ENCODE assay signal across 1 cellular context in the genomic region with DNA sequence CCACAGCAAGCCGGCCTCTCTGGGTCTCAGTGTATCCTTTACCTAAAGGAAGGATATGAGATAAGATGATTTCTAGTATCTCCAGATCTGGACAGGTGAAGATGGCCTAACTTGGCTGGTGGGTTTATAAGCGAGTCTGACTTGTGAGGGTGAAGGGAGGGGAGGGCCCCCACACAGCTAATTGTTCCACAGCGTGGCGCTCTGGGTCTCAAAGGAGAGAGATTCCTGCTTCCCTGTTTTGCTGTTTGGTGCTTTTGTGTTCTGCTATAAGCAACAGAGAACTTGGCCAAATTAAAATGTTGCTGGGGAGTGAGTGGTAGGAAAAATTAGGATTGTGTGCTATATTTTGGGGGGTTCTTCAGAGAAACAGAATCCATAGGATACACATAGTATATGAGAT.
TF ChIP-seq lines count a peak whose summit lies in the region.

No MANE protein-coding gene starts in this region.

TF ChIP-seq in SK-N-SH, 30 proteins besides CTCF, POLR2A, EP300 and RAD21:
- TF ChIP-seq FOSL2 (IDR thresholded peaks at IDR 0.05; ENCODE audit: borderline replicate concordance, low read depth) (no peak), FOXJ3 (CRISPR knock-in tag; IDR thresholded peaks at IDR 0.05) (no peak), JUND (IDR thresholded peaks at IDR 0.05) (no peak), FOXM1 (IDR thresholded peaks at IDR 0.05; ENCODE audit: low read depth) (no peak), GATA2 (CRISPR knock-in tag; IDR thresholded peaks at IDR 0.05) (no peak), EZH2phosphoT487 (IDR thresholded peaks at IDR 0.05; ENCODE audit: borderline replicate concordance, low read depth) (no peak), POLR2AphosphoS5 (IDR thresholded peaks at IDR 0.05; ENCODE audit: low read depth, low read length) (no peak), YY1 (IDR thresholded peaks at IDR 0.05; ENCODE audit: low read depth) (no peak), SIN3A (IDR thresholded peaks at IDR 0.05; ENCODE audit: borderline replicate concordance, low read depth, low read length) (no peak), RCOR1 (IDR thresholded peaks at IDR 0.05; ENCODE audit: low read length) (no peak), SMC3 (IDR thresholded peaks at IDR 0.05; ENCODE audit: low read depth, low read length) (no peak), RFX5 (IDR thresholded peaks at IDR 0.05; ENCODE audit: low read length) (no peak), PBX3 (IDR thresholded peaks at IDR 0.05) (no peak), CHD2 (IDR thresholded peaks at IDR 0.05; ENCODE audit: low read length, partially characterized antibody) (no peak), TEAD4 (IDR thresholded peaks at IDR 0.05; ENCODE audit: borderline replicate concordance, insufficient read depth) (no peak)
